In genomic region chr3:53045784-53046170, GRCh38 we compare ENCODE assay signal across 8 cellular contexts. TPM values are rescaled to one million over a fixed set of nuclear protein-coding genes. Genes with fewer than 3 reads are reported as not detected.
A peak's percentile ranks its signal among the peaks of the same experiment; 100 is the strongest.
DNase-seq lines count a peak whose midpoint lies in the region; ATAC-seq and TF ChIP-seq lines count a peak whose summit lies in the region.

A gene with protein sequence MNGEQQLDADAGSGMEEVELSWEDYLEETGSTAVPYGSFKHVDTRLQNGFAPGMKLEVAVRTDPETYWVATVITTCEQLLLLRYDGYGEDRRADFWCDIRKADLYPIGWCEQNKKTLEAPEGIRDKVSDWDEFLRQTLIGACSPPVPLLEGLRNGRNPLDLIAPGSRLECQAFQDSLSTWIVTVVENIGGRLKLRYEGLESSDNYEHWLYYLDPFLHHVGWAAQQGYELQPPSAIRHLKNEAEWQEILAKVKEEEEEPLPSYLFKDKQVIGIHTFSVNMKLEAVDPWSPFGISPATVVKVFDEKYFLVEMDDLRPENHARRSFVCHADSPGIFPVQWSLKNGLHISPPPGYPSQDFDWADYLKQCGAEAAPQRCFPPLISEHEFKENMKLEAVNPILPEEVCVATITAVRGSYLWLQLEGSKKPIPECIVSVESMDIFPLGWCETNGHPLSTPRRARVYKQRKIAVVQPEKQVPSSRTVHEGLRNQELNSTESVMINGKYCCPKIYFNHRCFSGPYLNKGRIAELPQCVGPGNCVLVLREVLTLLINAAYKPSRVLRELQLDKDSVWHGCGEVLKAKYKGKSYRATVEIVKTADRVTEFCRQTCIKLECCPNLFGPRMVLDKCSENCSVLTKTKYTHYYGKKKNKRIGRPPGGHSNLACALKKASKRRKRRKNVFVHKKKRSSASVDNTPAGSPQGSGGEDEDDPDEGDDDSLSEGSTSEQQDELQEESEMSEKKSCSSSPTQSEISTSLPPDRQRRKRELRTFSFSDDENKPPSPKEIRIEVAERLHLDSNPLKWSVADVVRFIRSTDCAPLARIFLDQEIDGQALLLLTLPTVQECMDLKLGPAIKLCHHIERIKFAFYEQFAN (minus strand): TSS chr3:53046073. CDS start chr3:52969128, 76,945 bp downstream.

- no peaks in the 10 kb centered on the region for H3K9me3 ChIP-seq in GM23248 (ENCODE audit: low read depth)

- no peaks in the 10 kb centered on the region for H3K4me1 ChIP-seq in GM23248 (ENCODE audit: insufficient read depth)

- H2AFZ ChIP-seq in GM23248, result peak within 1 kb of the TSS; percentile 94

- DNase-seq in GM23248 (peak; percentile 75), LNCaP clone FGC (ENCODE audit: low read depth) (no peak), WTC11 (ENCODE audit: low spot score) (peak; percentile 49), kidney glomerular epithelial cell (lab: John Stamatoyannopoulos, UW) (peak; percentile 47), NCI-H1436 (lab: John Stamatoyannopoulos, UW) (no peak)
- peak; percentile 40 to 45 for DNase-seq in central memory CD8-positive, alpha-beta T cell (ENCODE audit: low spot score in 2 of 2)
- peak; percentile 62 to 67 for DNase-seq in stimulated activated CD4-positive, alpha-beta T cell treated with anti-CD3 and anti-CD28 coated beads, Interleukin-1b, Interleukin-23, amount 100 ng/mL, for 1 hour (ENCODE audit: low read depth in 2 of 2)

- peak within 1 kb of the TSS; percentile 90 for H3K4me3 Mint-ChIP-seq in WTC11
- H3K4me3 Mint-ChIP-seq in central memory CD8-positive, alpha-beta T cell, result peak within 1 kb of the TSS; percentile 90

- peaks cover 6% of the 10 kb centered on the region for H3K27me3 ChIP-seq in GM23248 (replicated peaks; ENCODE audit: insufficient read depth)

- in situ Hi-C loops in GM23248 (cut with MboI), result no loop called here

- H3K27ac Mint-ChIP-seq in WTC11, result no peak within 1 kb of the TSS
- H3K27ac Mint-ChIP-seq in central memory CD8-positive, alpha-beta T cell (ENCODE audit: low read depth), result peak within 1 kb of the TSS; percentile 90

- no peaks in the 10 kb centered on the region for H4K20me1 ChIP-seq in GM23248 (ENCODE audit: insufficient read depth)

- POLR2A ChIA-PET in WTC11 (lab: Charles Lee), result no interaction called here

- ATAC-seq in WTC11, result peak; percentile 18
- ATAC-seq in central memory CD8-positive, alpha-beta T cell (replicated peaks; ENCODE audit: extremely low read depth, poor library complexity, severe bottlenecking), result peak; percentile 58

- H3K4me3 ChIP-seq in GM08714 (ENCODE audit: low read length) (peak within 1 kb of the TSS; percentile 89), GM23248 (peak within 1 kb of the TSS; percentile 88), LNCaP clone FGC (ENCODE audit: low read depth, low read length) (peak within 1 kb of the TSS; percentile 64)

- H3K9ac ChIP-seq in GM23248, result peak within 1 kb of the TSS; percentile 71

- 0 out of 2 replicates have a peak, but pooled peaks cover 4% of the 10 kb centered on the region for H3K79me2 ChIP-seq in GM23248 (ENCODE audit: insufficient read depth)

- no peak for TF ChIP-seq CTCF in LNCaP clone FGC (IDR thresholded peaks at IDR 0.05; ENCODE audit: control insufficient read depth, extremely low read depth, insufficient read depth)
- TF ChIP-seq CTCF in WTC11 (IDR thresholded peaks at IDR 0.05), result no peak

- CTCF ChIA-PET in WTC11 (lab: Charles Lee), result interaction anchor here (0.6 to 2.8 kb wide), 8 partner anchors 24 to 225 kb away, joined by 3 to 9 read pairs (median 6); no protein-coding TSS in a partner anchor

- peaks cover 32% of the 10 kb centered on the region for H3K4me1 Mint-ChIP-seq in WTC11
- H3K4me1 Mint-ChIP-seq in central memory CD8-positive, alpha-beta T cell, result peaks cover 19% of the 10 kb centered on the region

- H3F3A ChIP-seq in GM23248 (ENCODE audit: insufficient read depth), result peaks cover 16% of the 10 kb centered on the region

- WGBS in GM23248 (ENCODE audit: low coverage in 1 of 2, low lambda C conversion rate in 2 of 2, missing lambda C conversion rate in 2 of 2), 2 experiments, result 0 to 1% methylated on average over 18 to 51 of the region's 58 CpGs

- H3K9me3 Mint-ChIP-seq in WTC11, result no peaks in the 10 kb centered on the region
- H3K9me3 Mint-ChIP-seq in central memory CD8-positive, alpha-beta T cell, result no peaks in the 10 kb centered on the region

- no peaks in the 10 kb centered on the region for H3K9me2 ChIP-seq in GM23248 (ENCODE audit: insufficient read depth)

- no peaks in the 10 kb centered on the region for H3K36me3 ChIP-seq in GM23248 (ENCODE audit: low read depth)

- no peak within 1 kb of the TSS for H3K27ac ChIP-seq in GM23248

- no peaks in the 10 kb centered on the region for H3K36me3 Mint-ChIP-seq in WTC11
- peaks cover 13% of the 10 kb centered on the region for H3K36me3 Mint-ChIP-seq in central memory CD8-positive, alpha-beta T cell (ENCODE audit: insufficient read depth)

- H3K27me3 Mint-ChIP-seq in WTC11 (ENCODE audit: low read depth), result peaks cover 42% of the 10 kb centered on the region
- H3K27me3 Mint-ChIP-seq in central memory CD8-positive, alpha-beta T cell, result no peaks in the 10 kb centered on the region

- peak within 1 kb of the TSS; percentile 87 for H3K4me2 ChIP-seq in GM23248 (ENCODE audit: unreplicated experiment)

TF ChIP-seq in WTC11, 78 proteins besides CTCF, POLR2A, EP300 and RAD21 (continues in another document):
- TF ChIP-seq ZNF219 (CRISPR knock-in tag; IDR thresholded peaks at IDR 0.05; ENCODE audit: borderline replicate concordance) (no peak), FOXJ3 (CRISPR knock-in tag; IDR thresholded peaks at IDR 0.05; ENCODE audit: borderline replicate concordance) (no peak), TCF7 (CRISPR knock-in tag; IDR thresholded peaks at IDR 0.05; ENCODE audit: low read depth) (no peak), ZBTB21 (CRISPR knock-in tag; IDR thresholded peaks at IDR 0.05; ENCODE audit: borderline replicate concordance) (no peak), ZNF423 (CRISPR knock-in tag; IDR thresholded peaks at IDR 0.05) (no peak), ATF3 (CRISPR knock-in tag; conservative IDR thresholded peaks at IDR 0.05) (no peak), PREB (CRISPR knock-in tag; IDR thresholded peaks at IDR 0.05; ENCODE audit: borderline replicate concordance) (no peak), USF2 (CRISPR knock-in tag; IDR thresholded peaks at IDR 0.05) (no peak), JUN (CRISPR knock-in tag; IDR thresholded peaks at IDR 0.05) (no peak), EMX1 (CRISPR knock-in tag; IDR thresholded peaks at IDR 0.05) (no peak), GRHL2 (CRISPR knock-in tag; IDR thresholded peaks at IDR 0.05; ENCODE audit: insufficient replicate concordance, severe bottlenecking) (no peak), SMAD3 (CRISPR knock-in tag; IDR thresholded peaks at IDR 0.05; ENCODE audit: borderline replicate concordance) (no peak), TEAD1 (CRISPR knock-in tag; IDR thresholded peaks at IDR 0.05) (no peak), ELF4 (CRISPR knock-in tag; IDR thresholded peaks at IDR 0.05; ENCODE audit: low read depth) (no peak), SOX15 (CRISPR knock-in tag; IDR thresholded peaks at IDR 0.05) (no peak), ZNF671 (CRISPR knock-in tag; IDR thresholded peaks at IDR 0.05) (no peak)
- TF ChIP-seq, protein P1, sequence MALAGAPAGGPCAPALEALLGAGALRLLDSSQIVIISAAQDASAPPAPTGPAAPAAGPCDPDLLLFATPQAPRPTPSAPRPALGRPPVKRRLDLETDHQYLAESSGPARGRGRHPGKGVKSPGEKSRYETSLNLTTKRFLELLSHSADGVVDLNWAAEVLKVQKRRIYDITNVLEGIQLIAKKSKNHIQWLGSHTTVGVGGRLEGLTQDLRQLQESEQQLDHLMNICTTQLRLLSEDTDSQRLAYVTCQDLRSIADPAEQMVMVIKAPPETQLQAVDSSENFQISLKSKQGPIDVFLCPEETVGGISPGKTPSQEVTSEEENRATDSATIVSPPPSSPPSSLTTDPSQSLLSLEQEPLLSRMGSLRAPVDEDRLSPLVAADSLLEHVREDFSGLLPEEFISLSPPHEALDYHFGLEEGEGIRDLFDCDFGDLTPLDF (CRISPR knock-in tag; IDR thresholded peaks at IDR 0.05), result no peak
- TF ChIP-seq, protein P2, sequence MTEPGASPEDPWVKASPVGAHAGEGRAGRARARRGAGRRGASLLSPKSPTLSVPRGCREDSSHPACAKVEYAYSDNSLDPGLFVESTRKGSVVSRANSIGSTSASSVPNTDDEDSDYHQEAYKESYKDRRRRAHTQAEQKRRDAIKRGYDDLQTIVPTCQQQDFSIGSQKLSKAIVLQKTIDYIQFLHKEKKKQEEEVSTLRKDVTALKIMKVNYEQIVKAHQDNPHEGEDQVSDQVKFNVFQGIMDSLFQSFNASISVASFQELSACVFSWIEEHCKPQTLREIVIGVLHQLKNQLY (CRISPR knock-in tag; IDR thresholded peaks at IDR 0.05), result no peak
- TF ChIP-seq, protein P3, sequence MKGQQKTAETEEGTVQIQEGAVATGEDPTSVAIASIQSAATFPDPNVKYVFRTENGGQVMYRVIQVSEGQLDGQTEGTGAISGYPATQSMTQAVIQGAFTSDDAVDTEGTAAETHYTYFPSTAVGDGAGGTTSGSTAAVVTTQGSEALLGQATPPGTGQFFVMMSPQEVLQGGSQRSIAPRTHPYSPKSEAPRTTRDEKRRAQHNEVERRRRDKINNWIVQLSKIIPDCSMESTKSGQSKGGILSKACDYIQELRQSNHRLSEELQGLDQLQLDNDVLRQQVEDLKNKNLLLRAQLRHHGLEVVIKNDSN (CRISPR knock-in tag; IDR thresholded peaks at IDR 0.05), result no peak

RNA-seq across cellular contexts. Expression of the gene that starts here (rescaled TPM):
- total RNA-seq in GM23248 (2014; rRNA removed; shearing (Covaris generic)), result 2.6 and 3.0 TPM in 2 replicates
- polyA plus RNA-seq in GM23248 (2016; fragmentation: Nextera tagmentation; extraction: Ambion mirVana), result 2.2 and 2.3 TPM in 2 replicates
- total RNA-seq in WTC11 (2021), result 12.3 to 20.9 TPM (median 14.7 TPM) in 3 replicates

Comparison
In these comparisons a context has a peak if more than half of its experiments do, and no peak if none do; other contexts are left out.
1. DNase-seq: peak in GM23248 (single experiment), WTC11 (single experiment), central memory CD8-positive, alpha-beta T cell (2 of 2), kidney glomerular epithelial cell (single experiment) and stimulated activated CD4-positive, alpha-beta T cell treated with anti-CD3 and anti-CD28 coated beads, Interleukin-1b, Interleukin-23, amount 100 ng/mL, for 1 hour (2 of 2); none in LNCaP clone FGC (single experiment) and NCI-H1436 (single experiment).
2. Peak in every context shown above with its lines, with median percentiles within 50 percentile points of each other: H3K4me3 ChIP-seq.